ENCODE assay signal across 8 cellular contexts in genomic region chr3:71011565-71012287, GRCh38.
DNase-seq lines count a peak whose midpoint lies in the region; ATAC-seq and TF ChIP-seq lines count a peak whose summit lies in the region.

No MANE protein-coding gene starts in this region.

- H3K36me3 Mint-ChIP-seq in immature natural killer cell = peaks cover 0 to 19% (median 19%) of the 10 kb centered on the region in 3 donors

- H3K27ac Mint-ChIP-seq in immature natural killer cell = peak overlapping the region; percentile 24 to 81 (median 53)

- intact Hi-C loops in Right ventricle myocardium inferior (cut with DNase I) = no loop called here

- peaks cover 0 to 2% (median 2%) of the 10 kb centered on the region in 3 donors for H3K27me3 Mint-ChIP-seq in immature natural killer cell (ENCODE audit: low read depth in 3 of 3)

- TF ChIP-seq CTCF in GM20000 (IDR thresholded peaks at IDR 0.05; ENCODE audit: extremely low read depth, missing control alignments) = no peak

- H3K4me1 Mint-ChIP-seq in immature natural killer cell = peaks cover 49 to 77% of the 10 kb centered on the region in 2 donors

- no peaks in the 10 kb centered on the region for H3K9me3 Mint-ChIP-seq in immature natural killer cell

- peak; percentile 77 for DNase-seq in NOMO-1 treated with DMSO at 0.1 percent for 48 hours (lab: John Stamatoyannopoulos, UW; ENCODE audit: unreplicated experiment)
- DNase-seq in immature natural killer cell = no peak
- DNase-seq in Right ventricle myocardium inferior (ENCODE audit: missing footprints) = no peak
- DNase-seq in NCI-H2081 (lab: John Stamatoyannopoulos, UW) = no peak
- no peak for DNase-seq in activated CD4-positive, alpha-beta T cell treated with anti-CD3 and anti-CD28 coated beads for 1 hour
- DNase-seq in GM20000 (ENCODE audit: low spot score) = no peak

- ATAC-seq in GM18870 (IDR thresholded peaks at IDR 0.05; ENCODE audit: unreplicated experiment) = peak; percentile 80
- peak; percentile 67 for ATAC-seq in HG02763 (IDR thresholded peaks at IDR 0.05; ENCODE audit: unreplicated experiment)
- no peak for ATAC-seq in Right ventricle myocardium inferior

- H3K4me3 Mint-ChIP-seq in immature natural killer cell = peak overlapping the region in 2 of 5 donors; percentile 6 to 18
